In the genomic region with DNA sequence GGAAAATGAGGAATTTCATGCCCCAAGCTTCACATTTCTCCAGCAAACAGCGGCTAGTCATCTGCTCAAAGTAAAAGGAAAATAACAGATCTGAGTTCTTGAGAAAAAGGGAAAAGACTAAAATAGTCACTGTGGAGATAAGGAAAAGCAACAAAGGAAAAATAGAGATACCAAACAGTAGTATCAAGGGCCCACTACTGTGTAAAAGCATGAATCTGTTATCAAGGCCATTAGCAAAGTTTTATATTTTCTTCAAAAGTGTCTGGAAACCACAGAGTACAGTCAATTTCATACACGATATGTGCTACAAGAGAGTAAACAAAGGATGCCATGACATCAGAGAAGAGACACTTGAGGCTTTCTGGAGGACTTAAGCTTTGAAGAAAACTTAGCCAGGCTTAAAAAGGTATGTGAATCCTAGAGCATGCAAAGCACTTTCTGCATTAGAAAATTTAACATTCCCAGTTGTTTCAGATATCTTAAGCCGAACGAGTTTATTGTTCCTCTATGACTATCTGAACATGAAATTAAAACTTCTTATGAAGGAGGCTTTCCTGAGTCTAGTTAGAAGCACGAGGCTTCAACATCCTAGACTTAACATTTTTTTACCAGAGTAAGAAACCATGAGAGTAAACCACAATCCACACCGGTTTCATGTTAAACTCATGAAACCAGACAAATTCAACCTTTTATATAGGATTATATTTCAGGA, we compare ENCODE assay signal across 8 cellular contexts. TPM values are rescaled to one million over a fixed set of nuclear protein-coding genes. Genes with fewer than 3 reads are reported as not detected.
DNase-seq lines count a peak whose midpoint lies in the region; ATAC-seq and TF ChIP-seq lines count a peak whose summit lies in the region.

No MANE protein-coding gene starts in this region.

- H3K27me3 ChIP-seq in HUES48 (ENCODE audit: control insufficient read depth, insufficient read depth, low read length) (no peaks in the 10 kb centered on the region), neuron (ENCODE audit: insufficient read depth, low read length) (no peaks in the 10 kb centered on the region)

- peak; percentile 20 for ATAC-seq in GM21526 (IDR thresholded peaks at IDR 0.05; ENCODE audit: low FRiP score, unreplicated experiment)

- H3K36me3 ChIP-seq in HUES48 (ENCODE audit: control insufficient read depth, insufficient read depth, low read length) (peaks cover 3% of the 10 kb centered on the region; the same call in 1 of the 2 replicates), neuron (ENCODE audit: insufficient read depth, low read length) (peaks cover 11% of the 10 kb centered on the region)

- H2AFZ ChIP-seq in neuron (ENCODE audit: low read depth, low read length), result peak overlapping the region; percentile 73

- POLR2A ChIA-PET in GM10248 (lab: Yijun Ruan, JAX), result no interaction called here

- H3K4me1 ChIP-seq in HUES48 (ENCODE audit: control insufficient read depth, insufficient read depth, low read length) (peaks cover 9% of the 10 kb centered on the region; the same call in 1 of the 2 replicates), neuron (ENCODE audit: insufficient read depth, low read length) (peaks cover 9% of the 10 kb centered on the region)

- H3K27ac ChIP-seq in HUES48 (ENCODE audit: low read depth, low read length), result no peak overlapping the region
- peak overlapping the region; percentile 87 for H3K27ac ChIP-seq in cingulate gyrus (ENCODE audit: low read depth, low read length)

- H3K9me3 ChIP-seq in HUES48 (ENCODE audit: control insufficient read depth, insufficient read depth, low read length) (no peaks in the 10 kb centered on the region), neuron (ENCODE audit: low read length) (peaks cover 5% of the 10 kb centered on the region)

- DNase-seq in GM10248 (ENCODE audit: extremely low spot score) (peak; percentile 26), posterior vena cava (ENCODE audit: low spot score) (no peak), NCI-H1694 (lab: John Stamatoyannopoulos, UW) (no peak)
- no peak for DNase-seq in stimulated activated CD4-positive, alpha-beta T cell treated with anti-CD3 and anti-CD28 coated beads, Interleukin-15, amount 100 ng/mL, for 24 hours

- H3K4me3 ChIP-seq in HUES48 (ENCODE audit: low read depth, low read length), result peak overlapping the region; percentile 89
- peak overlapping the region; percentile 75 for H3K4me3 ChIP-seq in neuron (ENCODE audit: low read length)

- 0 out of 2 replicates have a peak overlapping the region, but pooled peaks have one; percentile 4 for H3K9ac ChIP-seq in HUES48 (ENCODE audit: low read depth, low read length)

- intact Hi-C loops in posterior vena cava (cut with DNase I), result loop anchor here in 1 of 2 donors (10.0 kb wide), 1 partner anchor 80 kb away; a partner anchor contains a TSS

- CTCF ChIA-PET in GM10248 (lab: Yijun Ruan, JAX), result interaction anchor here (1.0 to 1.6 kb wide), 2 partner anchors 14 to 36 kb away, joined by 3 to 5 read pairs; no protein-coding TSS in a partner anchor

- no peak for TF ChIP-seq CTCF in GM10248 (IDR thresholded peaks at IDR 0.05; ENCODE audit: control extremely low read depth, extremely low read depth, low read depth, missing control alignments)

RNA-seq across cellular contexts. Expression of a gene that starts 1.2 kb away (rescaled TPM):
- 10 to 100 TPM; 13.3 to 18.2 TPM for total RNA-seq in posterior vena cava

RNA-seq across cellular contexts. Expression of a gene that starts 43.6 kb away (rescaled TPM):
- total RNA-seq in posterior vena cava, result 100 to 1,000 TPM in 1 of 2 donors, 10 to 100 TPM in 1; 98.8 to 102 TPM
